ENCODE assay signal across 26 cellular contexts in the genomic region with DNA sequence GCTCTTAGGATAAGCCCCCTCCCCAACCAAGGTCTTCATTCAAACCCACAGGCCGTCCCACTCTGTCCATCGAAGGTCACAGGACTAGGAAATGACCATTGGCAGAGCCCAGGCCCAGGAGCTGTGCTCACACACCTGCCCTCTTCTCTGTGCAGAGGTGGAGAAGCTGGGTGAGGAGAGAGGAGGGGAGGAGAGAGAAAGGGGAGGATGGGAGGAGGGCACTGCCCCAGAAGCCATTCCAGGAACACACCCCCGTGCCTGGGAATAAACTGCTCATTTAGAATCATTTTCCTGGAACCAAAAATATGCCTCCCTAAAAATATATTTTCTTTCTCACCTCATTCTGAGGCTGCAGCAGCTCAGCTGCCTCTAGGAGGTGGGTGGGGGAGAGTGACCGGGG. TPM values are rescaled to one million over a fixed set of nuclear protein-coding genes. Genes with fewer than 3 reads are reported as not detected.
DNase-seq lines count a peak whose midpoint lies in the region; ATAC-seq and TF ChIP-seq lines count a peak whose summit lies in the region.
"Had no signal": no experiment of that assay in that cellular context is flagged by ENCODE, and none has a peak within 500 bp of the region (broad histone marks: within the 10 kb centered on the region; RNA-seq: fewer than 3 reads in every experiment).

No MANE protein-coding gene starts in this region.

- H3K4me3 Mint-ChIP-seq in activated naive CD8-positive, alpha-beta T cell treated with anti-CD3 and anti-CD28 coated beads, Interleukin-2, amount 10 ng/mL, durations not matched to agents 7 days and 5 days = no peak overlapping the region
- no peak overlapping the region for H3K4me3 Mint-ChIP-seq in activated naive CD8-positive, alpha-beta T cell treated with anti-CD3 and anti-CD28 coated beads for 36 hours
- no peak overlapping the region for H3K4me3 Mint-ChIP-seq in endodermal cell
- H3K4me3 Mint-ChIP-seq in type B pancreatic cell = no peak overlapping the region
- H3K4me3 Mint-ChIP-seq: CD4-positive, CD25-positive, alpha-beta regulatory T cell had no signal

- intact Hi-C loops in upper lobe of right lung (cut with DNase I) = loop anchor here (5.0 kb wide), 1 partner anchor 113 kb away; no protein-coding TSS in a partner anchor

- POLR2A ChIA-PET in activated naive CD8-positive, alpha-beta T cell treated with anti-CD3 and anti-CD28 coated beads, Interleukin-2, amount 10 ng/mL, durations not matched to agents 7 days and 5 days (lab: Charles Lee) = no interaction called here

- WGBS in endodermal cell (ENCODE audit: insufficient coverage in 1 of 2, insufficient read length in 1 of 2), 2 experiments = 94% methylated on average over 4 of the region's 4 CpGs; no CpG with 5 or more reads in 1 of the 2 experiments

- H3K4me1 Mint-ChIP-seq in activated naive CD8-positive, alpha-beta T cell treated with anti-CD3 and anti-CD28 coated beads, Interleukin-2, amount 10 ng/mL, durations not matched to agents 7 days and 5 days = peaks cover 4% of the 10 kb centered on the region
- peaks cover 8% of the 10 kb centered on the region for H3K4me1 Mint-ChIP-seq in activated naive CD8-positive, alpha-beta T cell treated with anti-CD3 and anti-CD28 coated beads for 36 hours
- H3K4me1 Mint-ChIP-seq in endodermal cell = peaks cover 16% of the 10 kb centered on the region
- peaks cover 17% of the 10 kb centered on the region for H3K4me1 Mint-ChIP-seq in type B pancreatic cell (ENCODE audit: unreplicated experiment)

- H3K27ac Mint-ChIP-seq in activated naive CD8-positive, alpha-beta T cell treated with anti-CD3 and anti-CD28 coated beads, Interleukin-2, amount 10 ng/mL, durations not matched to agents 7 days and 5 days = peak overlapping the region; percentile 72
- no peak overlapping the region for H3K27ac Mint-ChIP-seq in activated naive CD8-positive, alpha-beta T cell treated with anti-CD3 and anti-CD28 coated beads for 36 hours
- no peak overlapping the region for H3K27ac Mint-ChIP-seq in endodermal cell
- peak overlapping the region; percentile 58 for H3K27ac Mint-ChIP-seq in type B pancreatic cell
- H3K27ac Mint-ChIP-seq: CD4-positive, CD25-positive, alpha-beta regulatory T cell had no signal

- H3K9ac ChIP-seq in endodermal cell (ENCODE audit: extremely low read depth, low read length, poor library complexity, severe bottlenecking) = no peak overlapping the region

- no peaks in the 10 kb centered on the region for H3K9me3 ChIP-seq in endodermal cell (ENCODE audit: control insufficient read depth, low read length)
- no peaks in the 10 kb centered on the region for H3K9me3 ChIP-seq in upper lobe of right lung
- H3K9me3 ChIP-seq: SJCRH30 had no signal

- H3K27me3 ChIP-seq in endodermal cell (ENCODE audit: control insufficient read depth, insufficient read depth, low read length, poor library complexity, severe bottlenecking) = no peaks in the 10 kb centered on the region
- H3K27me3 ChIP-seq in upper lobe of right lung = no peaks in the 10 kb centered on the region
- H3K27me3 ChIP-seq: SJCRH30 had no signal

- H3K9me3 Mint-ChIP-seq in activated naive CD8-positive, alpha-beta T cell treated with anti-CD3 and anti-CD28 coated beads, Interleukin-2, amount 10 ng/mL, durations not matched to agents 7 days and 5 days = no peaks in the 10 kb centered on the region
- H3K9me3 Mint-ChIP-seq in activated naive CD8-positive, alpha-beta T cell treated with anti-CD3 and anti-CD28 coated beads for 36 hours = no peaks in the 10 kb centered on the region
- H3K9me3 Mint-ChIP-seq in endodermal cell (no peaks in the 10 kb centered on the region), type B pancreatic cell (no peaks in the 10 kb centered on the region)

- peaks cover 18% of the 10 kb centered on the region for H3K27me3 Mint-ChIP-seq in activated naive CD8-positive, alpha-beta T cell treated with anti-CD3 and anti-CD28 coated beads, Interleukin-2, amount 10 ng/mL, durations not matched to agents 7 days and 5 days
- peaks cover 10% of the 10 kb centered on the region for H3K27me3 Mint-ChIP-seq in activated naive CD8-positive, alpha-beta T cell treated with anti-CD3 and anti-CD28 coated beads for 36 hours
- peaks cover 5% of the 10 kb centered on the region for H3K27me3 Mint-ChIP-seq in endodermal cell (ENCODE audit: insufficient read depth)
- no peaks in the 10 kb centered on the region for H3K27me3 Mint-ChIP-seq in type B pancreatic cell

- H3K4me1 ChIP-seq in endodermal cell (ENCODE audit: control insufficient read depth, insufficient read depth, low read length) = peaks cover 3% of the 10 kb centered on the region
- peaks cover 7% of the 10 kb centered on the region for H3K4me1 ChIP-seq in upper lobe of right lung

- DNase-seq in activated naive CD8-positive, alpha-beta T cell treated with anti-CD3 and anti-CD28 coated beads, Interleukin-2, amount 10 ng/mL, durations not matched to agents 7 days and 5 days = no peak
- DNase-seq in activated naive CD8-positive, alpha-beta T cell treated with anti-CD3 and anti-CD28 coated beads for 36 hours = no peak
- DNase-seq in endodermal cell (peak; percentile 37), omental fat pad (ENCODE audit: low spot score) (no peak), type B pancreatic cell (ENCODE audit: extremely low spot score, unreplicated experiment) (no peak), NCI-H2196 (lab: John Stamatoyannopoulos, UW; ENCODE audit: unreplicated experiment) (no peak), upper lobe of right lung (no peak)
- DNase-seq: CD4-positive, CD25-positive, alpha-beta regulatory T cell; EL; GDM1; KBM-7; NCI-H1105 treated with DMSO at 0.1 percent for 48 hours; NCI-H146; NCI-H1930; NCI-H2107; NCI-H446 treated with DMSO at 0.1 percent for 48 hours; NCI-H526; NCI-H82; NK-92 treated with Interleukin-12 subunit alpha and Interleukin-12 subunit beta, amount 100 ng/mL, for 24 hours; PC-3 had no signal

- H3K36me3 ChIP-seq in endodermal cell (ENCODE audit: control insufficient read depth, insufficient read depth, low read length) (no peaks in the 10 kb centered on the region), upper lobe of right lung (no peaks in the 10 kb centered on the region)
- H3K36me3 ChIP-seq: SJCRH30 had no signal

- H3K36me3 Mint-ChIP-seq in activated naive CD8-positive, alpha-beta T cell treated with anti-CD3 and anti-CD28 coated beads, Interleukin-2, amount 10 ng/mL, durations not matched to agents 7 days and 5 days = no peaks in the 10 kb centered on the region
- no peaks in the 10 kb centered on the region for H3K36me3 Mint-ChIP-seq in activated naive CD8-positive, alpha-beta T cell treated with anti-CD3 and anti-CD28 coated beads for 36 hours
- H3K36me3 Mint-ChIP-seq in endodermal cell (ENCODE audit: low read depth) (no peaks in the 10 kb centered on the region), type B pancreatic cell (no peaks in the 10 kb centered on the region)
- H3K36me3 Mint-ChIP-seq: CD4-positive, CD25-positive, alpha-beta regulatory T cell had no signal

- no peak overlapping the region for H3K27ac ChIP-seq in endodermal cell (ENCODE audit: low read depth, low read length)
- H3K27ac ChIP-seq in upper lobe of right lung = no peak overlapping the region
- H3K27ac ChIP-seq: SJCRH30 had no signal

- no peak overlapping the region for H3K4me3 ChIP-seq in endodermal cell (ENCODE audit: low read length)
- H3K4me3 ChIP-seq in upper lobe of right lung = no peak overlapping the region
- H3K4me3 ChIP-seq: GM12878, SJCRH30 had no signal

- TF ChIP-seq CTCF in endodermal cell (conservative IDR thresholded peaks at IDR 0.05) = no peak
- TF ChIP-seq CTCF in omental fat pad (IDR thresholded peaks at IDR 0.05) = no peak
- TF ChIP-seq CTCF in type B pancreatic cell (conservative IDR thresholded peaks at IDR 0.05) = no peak
- TF ChIP-seq CTCF in upper lobe of right lung (IDR thresholded peaks at IDR 0.05) = no peak

- no peak for ATAC-seq in activated naive CD8-positive, alpha-beta T cell treated with anti-CD3 and anti-CD28 coated beads, Interleukin-2, amount 10 ng/mL, durations not matched to agents 7 days and 5 days (ENCODE audit: low read depth)
- peak; percentile 42 for ATAC-seq in omental fat pad (ENCODE audit: low FRiP score)
- no peak for ATAC-seq in upper lobe of right lung
- no peak for ATAC-seq in GM21723 (IDR thresholded peaks at IDR 0.05; ENCODE audit: unreplicated experiment)
- ATAC-seq: GM12878, HCT116, PC-3, Right ventricle myocardium inferior, SK-N-SH treated with all-trans-retinoic acid at 6 μM for 48 hours had no signal

RNA-seq across cellular contexts. Expression of gene SDC3, which starts 6.4 kb away (rescaled TPM):
- total RNA-seq in activated naive CD8-positive, alpha-beta T cell treated with anti-CD3 and anti-CD28 coated beads, Interleukin-2, amount 10 ng/mL, durations not matched to agents 7 days and 5 days = under 1 TPM; 0.51 to 0.55 TPM
- under 1 TPM; 0.30 to 0.43 TPM for total RNA-seq in activated naive CD8-positive, alpha-beta T cell treated with anti-CD3 and anti-CD28 coated beads for 36 hours
- total RNA-seq in endodermal cell = 100 to 1,000 TPM in 1 of 2 donors, 10 to 100 TPM in 1; 94.1 to 143 TPM
- 94.6 TPM for polyA plus RNA-seq in endodermal cell (2013, experiment 1 of 2)
- 84.7 TPM for polyA plus RNA-seq in endodermal cell (2013, experiment 2 of 2)
- 10 to 100 TPM; 27.3 to 38.1 (median 30.8) TPM for total RNA-seq in omental fat pad
- total RNA-seq in type B pancreatic cell (ENCODE audit: low replicate concordance) = 46.7 and 54.2 TPM in 2 replicates
- 39.4 TPM for total RNA-seq in upper lobe of right lung
- polyA plus RNA-seq: CD4-positive, CD25-positive, alpha-beta regulatory T cell had no signal

Comparison
In these comparisons a context has a peak if more than half of its experiments do, and no peak if none do; other contexts are left out.
1. H3K27ac Mint-ChIP-seq: peak in activated naive CD8-positive, alpha-beta T cell treated with anti-CD3 and anti-CD28 coated beads, Interleukin-2, amount 10 ng/mL, durations not matched to agents 7 days and 5 days (single experiment) and type B pancreatic cell (single experiment); none in activated naive CD8-positive, alpha-beta T cell treated with anti-CD3 and anti-CD28 coated beads for 36 hours (single experiment) and endodermal cell (single experiment).
2. RNA of gene SDC3, which starts 6.4 kb away (total RNA-seq): 94.1 to 143 TPM in endodermal cell, 46.7 to 54.2 TPM in type B pancreatic cell, 39.4 TPM in upper lobe of right lung (single experiment) and 27.3 to 38.1 TPM in omental fat pad; 0.51 to 0.55 TPM in activated naive CD8-positive, alpha-beta T cell treated with anti-CD3 and anti-CD28 coated beads, Interleukin-2, amount 10 ng/mL, durations not matched to agents 7 days and 5 days and 0.30 to 0.43 TPM in activated naive CD8-positive, alpha-beta T cell treated with anti-CD3 and anti-CD28 coated beads for 36 hours; every median in the first group is over 10 times any median in the second.